Comparison of ENCODE assay signal across 32 cellular contexts in genomic region chrY:7177631-7178030, GRCh38.
A peak's percentile ranks its signal among the peaks of the same experiment; 100 is the strongest.
DNase-seq lines count a peak whose midpoint lies in the region; ATAC-seq lines count a peak whose summit lies in the region.
"Had no signal": no experiment of that assay in that cellular context is flagged by ENCODE, and none has a peak within 500 bp of the region (broad histone marks: within the 10 kb centered on the region; RNA-seq: fewer than 3 reads in every experiment).

No MANE protein-coding gene starts in this region.

- H3K27ac Mint-ChIP-seq in activated CD4-positive, alpha-beta memory T cell treated with anti-CD3 and anti-CD28 coated beads for 36 hours = no peak overlapping the region
- H3K27ac Mint-ChIP-seq: activated naive CD8-positive, alpha-beta T cell treated with anti-CD3 and anti-CD28 coated beads for 36 hours; B cell; CD8-positive, alpha-beta memory T cell; IgD-negative memory B cell; natural killer cell; type B pancreatic cell had no signal

- peaks cover 2% of the 10 kb centered on the region for H3K9me3 Mint-ChIP-seq in activated CD4-positive, alpha-beta memory T cell treated with anti-CD3 and anti-CD28 coated beads for 36 hours
- H3K9me3 Mint-ChIP-seq: CD8-positive, alpha-beta memory T cell; IgD-negative memory B cell; type B pancreatic cell had no signal

- no peak overlapping the region for H2BK15ac ChIP-seq in mesenchymal stem cell (ENCODE audit: low read depth, poor library complexity, severe bottlenecking)

- H3K4me2 ChIP-seq in mesenchymal stem cell (ENCODE audit: low read length, poor library complexity, severe bottlenecking) = no peak overlapping the region

- H3K27ac ChIP-seq in mesenchymal stem cell (ENCODE audit: low read length, poor library complexity, severe bottlenecking) = no peak overlapping the region
- H3K27ac ChIP-seq: 22Rv1, coronary artery, heart right ventricle, psoas muscle, sigmoid colon had no signal

- CTCF ChIA-PET in activated CD4-positive, alpha-beta memory T cell treated with anti-CD3 and anti-CD28 coated beads for 36 hours (lab: Charles Lee) = no interaction called here

- peak; percentile 0 for DNase-seq in DMS79 treated with DMSO at 0.1 percent for 48 hours (lab: John Stamatoyannopoulos, UW)
- DNase-seq in DMS79 (lab: John Stamatoyannopoulos, UW) = no peak
- peak; percentile 1 for DNase-seq in T1000 (lab: John Stamatoyannopoulos, UW)
- DNase-seq in mesenchymal stem cell = peak; percentile 13
- DNase-seq in activated CD4-positive, alpha-beta memory T cell treated with anti-CD3 and anti-CD28 coated beads for 36 hours = no peak
- no peak for DNase-seq in dermis blood vessel endothelial cell
- DNase-seq in DMS53 treated with DMSO at 0.1 percent for 48 hours (lab: John Stamatoyannopoulos, UW; ENCODE audit: unreplicated experiment) = no peak
- DNase-seq: activated CD4-positive, alpha-beta T cell treated with anti-CD3 and anti-CD28 coated beads for 48 hours; activated CD8-positive, alpha-beta memory T cell treated with anti-CD3 and anti-CD28 coated beads for 24 hours; activated effector memory CD4-positive, alpha-beta T cell treated with Interleukin-2 at 50 U/mL for 16 hours; activated naive CD8-positive, alpha-beta T cell treated with anti-CD3 and anti-CD28 coated beads for 36 hours; anterior cingulate cortex; CD8-positive, alpha-beta memory T cell; effector memory CD4-positive, alpha-beta T cell; erythroblast; foreskin fibroblast; heart right ventricle; kidney; natural killer cell; NCI-H1092; NCI-H1694 treated with DMSO at 0.1 percent for 48 hours; NCI-H2171; occipital lobe; psoas muscle; sigmoid colon; stimulated activated CD4-positive, alpha-beta T cell treated with anti-CD3 and anti-CD28 coated beads, Interleukin-4, amount 100 ng/mL, for 24 hours had no signal

- H3K4me3 Mint-ChIP-seq in activated CD4-positive, alpha-beta memory T cell treated with anti-CD3 and anti-CD28 coated beads for 36 hours = no peak overlapping the region
- H3K4me3 Mint-ChIP-seq: activated naive CD8-positive, alpha-beta T cell treated with anti-CD3 and anti-CD28 coated beads for 36 hours; B cell; CD8-positive, alpha-beta memory T cell; IgD-negative memory B cell; natural killer cell; type B pancreatic cell had no signal

- no peak overlapping the region for H2BK120ac ChIP-seq in mesenchymal stem cell (ENCODE audit: low read depth, low read length)

- H3K4me1 ChIP-seq in mesenchymal stem cell (ENCODE audit: control insufficient read depth, insufficient read depth, low read depth, low read length) = no peaks in the 10 kb centered on the region
- H3K4me1 ChIP-seq: heart right ventricle, psoas muscle, sigmoid colon had no signal

- H2AK5ac ChIP-seq in mesenchymal stem cell (ENCODE audit: low read length, severe bottlenecking) = no peak overlapping the region

- no peaks in the 10 kb centered on the region for H3K27me3 ChIP-seq in mesenchymal stem cell (ENCODE audit: control insufficient read depth in 1 of 2, insufficient read depth in 1 of 2, low read length in 2 of 2)
- H3K27me3 ChIP-seq: heart right ventricle, sigmoid colon had no signal

- no peak overlapping the region for H2AFZ ChIP-seq in mesenchymal stem cell (ENCODE audit: low read depth, low read length)

- H3K4me3 ChIP-seq in mesenchymal stem cell (ENCODE audit: insufficient read depth in 1 of 2, low read depth in 1 of 2, low read length in 2 of 2) = no peak overlapping the region
- H3K4me3 ChIP-seq: coronary artery, heart right ventricle, psoas muscle, sigmoid colon had no signal

- no peak overlapping the region for H4K8ac ChIP-seq in mesenchymal stem cell (ENCODE audit: low read length)

- no peaks in the 10 kb centered on the region for H3K9me3 ChIP-seq in mesenchymal stem cell (ENCODE audit: control insufficient read depth, low read length)
- H3K9me3 ChIP-seq: psoas muscle, sigmoid colon had no signal

- no peak for ATAC-seq in HG02798 (IDR thresholded peaks at IDR 0.05; ENCODE audit: poor library complexity, unreplicated experiment)
- ATAC-seq: heart right ventricle, natural killer cell, psoas muscle had no signal

- H3K4me1 Mint-ChIP-seq in activated CD4-positive, alpha-beta memory T cell treated with anti-CD3 and anti-CD28 coated beads for 36 hours (ENCODE audit: low read depth) = no peaks in the 10 kb centered on the region
- H3K4me1 Mint-ChIP-seq: activated naive CD8-positive, alpha-beta T cell treated with anti-CD3 and anti-CD28 coated beads for 36 hours; B cell; CD8-positive, alpha-beta memory T cell; IgD-negative memory B cell had no signal

- 80% methylated on average over 4 of the region's 5 CpGs for WGBS in mesenchymal stem cell

- H3K36me3 Mint-ChIP-seq in activated CD4-positive, alpha-beta memory T cell treated with anti-CD3 and anti-CD28 coated beads for 36 hours = no peaks in the 10 kb centered on the region
- H3K36me3 Mint-ChIP-seq: activated naive CD8-positive, alpha-beta T cell treated with anti-CD3 and anti-CD28 coated beads for 36 hours; CD8-positive, alpha-beta memory T cell; IgD-negative memory B cell; natural killer cell; type B pancreatic cell had no signal

- intact Hi-C loops in activated CD4-positive, alpha-beta memory T cell treated with anti-CD3 and anti-CD28 coated beads for 36 hours (cut with micrococcal nuclease) = loop anchor here (10.0 kb wide), 1 partner anchor 63 kb away; no protein-coding TSS in a partner anchor

- H3K27me3 Mint-ChIP-seq in activated CD4-positive, alpha-beta memory T cell treated with anti-CD3 and anti-CD28 coated beads for 36 hours = no peaks in the 10 kb centered on the region
- H3K27me3 Mint-ChIP-seq: activated naive CD8-positive, alpha-beta T cell treated with anti-CD3 and anti-CD28 coated beads for 36 hours; B cell; CD8-positive, alpha-beta memory T cell; IgD-negative memory B cell; type B pancreatic cell had no signal

- no peak overlapping the region for H3K9ac ChIP-seq in mesenchymal stem cell (ENCODE audit: low read length)

- no peak overlapping the region for H3K23ac ChIP-seq in mesenchymal stem cell (ENCODE audit: low read length in 2 of 2)

- POLR2A ChIA-PET in activated CD4-positive, alpha-beta memory T cell treated with anti-CD3 and anti-CD28 coated beads for 36 hours (lab: Charles Lee) = no interaction called here

- H3K14ac ChIP-seq in mesenchymal stem cell (ENCODE audit: low read length in 2 of 2) = no peak overlapping the region

- H3K79me1 ChIP-seq in mesenchymal stem cell (replicated peaks; ENCODE audit: low read length, poor library complexity, severe bottlenecking) = no peaks in the 10 kb centered on the region

- no peak overlapping the region for H3K4ac ChIP-seq in mesenchymal stem cell (ENCODE audit: low read depth in 1 of 2, low read length in 2 of 2)

- no peaks in the 10 kb centered on the region for H3K36me3 ChIP-seq in mesenchymal stem cell (ENCODE audit: control insufficient read depth in 1 of 2, insufficient read depth in 2 of 2, low read depth in 1 of 2, low read length in 2 of 2)
- H3K36me3 ChIP-seq: heart right ventricle, sigmoid colon had no signal

- no peak overlapping the region for H3K18ac ChIP-seq in mesenchymal stem cell (ENCODE audit: low read depth in 1 of 2, low read length in 2 of 2)

- H2BK5ac ChIP-seq in mesenchymal stem cell (ENCODE audit: low read depth, low read length, poor library complexity, severe bottlenecking) = no peak overlapping the region

- no peak overlapping the region for H4K91ac ChIP-seq in mesenchymal stem cell (ENCODE audit: low read length)

- no peak overlapping the region for H2BK12ac ChIP-seq in mesenchymal stem cell (ENCODE audit: low read length in 2 of 2)

Comparison
In these comparisons a context has a peak if more than half of its experiments do, and no peak if none do; other contexts are left out.
1. DNase-seq: peak in DMS79 treated with DMSO at 0.1 percent for 48 hours (single experiment), T1000 (single experiment) and mesenchymal stem cell (single experiment); none in DMS79 (single experiment), activated CD4-positive, alpha-beta memory T cell treated with anti-CD3 and anti-CD28 coated beads for 36 hours (single experiment), dermis blood vessel endothelial cell (single experiment) and DMS53 treated with DMSO at 0.1 percent for 48 hours (single experiment).